9 cellular contexts compared by ENCODE assay signal in genomic region chr19:6677924-6678689, GRCh38. TPM values are rescaled to one million over a fixed set of nuclear protein-coding genes. Genes with fewer than 3 reads are reported as not detected.
DNase-seq lines count a peak whose midpoint lies in the region; ATAC-seq and TF ChIP-seq lines count a peak whose summit lies in the region.
"Had no signal": no experiment of that assay in that cellular context is flagged by ENCODE, and none has a peak within 500 bp of the region (broad histone marks: within the 10 kb centered on the region; RNA-seq: fewer than 3 reads in every experiment).

No MANE protein-coding gene starts in this region.

- DNase-seq in NCI-H2227 (lab: John Stamatoyannopoulos, UW; ENCODE audit: unreplicated experiment) (peak; percentile 14), NCI-H2227 treated with DMSO at 0.1 percent for 48 hours (lab: John Stamatoyannopoulos, UW) (no peak), HFFc6 (no peak), esophagus squamous epithelium (lab: John Stamatoyannopoulos, UW) (no peak)

- H3K4me3 ChIP-seq in iPS-18c (ENCODE audit: insufficient read depth, low read depth, low read length) (peak overlapping the region; percentile 49), esophagus squamous epithelium (no peak overlapping the region)

- peak overlapping the region; percentile 33 for H3K4me3 Mint-ChIP-seq in activated T-helper 17 cell treated with anti-CD3 and anti-CD28 coated beads, Interleukin-2, amount 50 U/mL, for 72 hours
- peak overlapping the region; percentile 37 for H3K4me3 Mint-ChIP-seq in stimulated activated memory B cell treated with anti-CD40 and anti-IgM and Interleukin-4, amounts not matched to agents 10 μg/mL and 1 μg/mL and 100 μg/mL, for 72 hours
- H3K4me3 Mint-ChIP-seq in HFFc6, result no peak overlapping the region

- no peaks in the 10 kb centered on the region for H3K36me3 ChIP-seq in esophagus squamous epithelium

- no peak overlapping the region for H3K27ac ChIP-seq in esophagus squamous epithelium
- H3K27ac ChIP-seq: 22Rv1 had no signal

- TF ChIP-seq CTCF in HFFc6 (IDR thresholded peaks at IDR 0.05), result no peak
- TF ChIP-seq CTCF in esophagus squamous epithelium (IDR thresholded peaks at IDR 0.05), result no peak

- H3K36me3 Mint-ChIP-seq in activated T-helper 17 cell treated with anti-CD3 and anti-CD28 coated beads, Interleukin-2, amount 50 U/mL, for 72 hours (ENCODE audit: low read depth), result peaks cover 7% of the 10 kb centered on the region
- no peaks in the 10 kb centered on the region for H3K36me3 Mint-ChIP-seq in stimulated activated memory B cell treated with anti-CD40 and anti-IgM and Interleukin-4, amounts not matched to agents 10 μg/mL and 1 μg/mL and 100 μg/mL, for 72 hours
- no peaks in the 10 kb centered on the region; the same call in 1 of the 2 replicates for H3K36me3 Mint-ChIP-seq in HFFc6 (ENCODE audit: low read depth)

- 52 to 70% methylated on average over 8 to 11 of the region's 29 CpGs for WGBS in esophagus squamous epithelium, 2 donors

- no peak for ATAC-seq in activated T-helper 17 cell treated with anti-CD3 and anti-CD28 coated beads, Interleukin-2, amount 50 U/mL, for 72 hours (replicated peaks)
- ATAC-seq in stimulated activated memory B cell treated with anti-CD40 and anti-IgM and Interleukin-4, amounts not matched to agents 10 μg/mL and 1 μg/mL and 100 μg/mL, for 72 hours, result no peak
- no peak for ATAC-seq in GM21515 (IDR thresholded peaks at IDR 0.05; ENCODE audit: unreplicated experiment)

- H3K4me1 ChIP-seq in esophagus squamous epithelium, result peaks cover 0 to 9% (median 0%) of the 10 kb centered on the region in 3 donors

- H3K27me3 ChIP-seq in esophagus squamous epithelium, result peaks cover 0 to 5% (median 0%) of the 10 kb centered on the region in 4 donors

- peak overlapping the region; percentile 85 for H3K27ac Mint-ChIP-seq in activated T-helper 17 cell treated with anti-CD3 and anti-CD28 coated beads, Interleukin-2, amount 50 U/mL, for 72 hours
- no peak overlapping the region for H3K27ac Mint-ChIP-seq in stimulated activated memory B cell treated with anti-CD40 and anti-IgM and Interleukin-4, amounts not matched to agents 10 μg/mL and 1 μg/mL and 100 μg/mL, for 72 hours
- H3K27ac Mint-ChIP-seq in HFFc6, result no peak overlapping the region

- H3K9me3 ChIP-seq in iPS-18c (ENCODE audit: control insufficient read depth, insufficient read depth, low read length), result no peaks in the 10 kb centered on the region
- H3K9me3 ChIP-seq in esophagus squamous epithelium, result no peaks in the 10 kb centered on the region

- H3K27me3 Mint-ChIP-seq in activated T-helper 17 cell treated with anti-CD3 and anti-CD28 coated beads, Interleukin-2, amount 50 U/mL, for 72 hours, result no peaks in the 10 kb centered on the region
- peaks cover 38% of the 10 kb centered on the region for H3K27me3 Mint-ChIP-seq in stimulated activated memory B cell treated with anti-CD40 and anti-IgM and Interleukin-4, amounts not matched to agents 10 μg/mL and 1 μg/mL and 100 μg/mL, for 72 hours
- peaks cover 10% of the 10 kb centered on the region for H3K27me3 Mint-ChIP-seq in HFFc6 (ENCODE audit: insufficient read depth)

- intact Hi-C loops in esophagus squamous epithelium (cut with DNase I), result no loop called here

- TF ChIP-seq POLR2A in esophagus squamous epithelium (IDR thresholded peaks at IDR 0.05), result no peak

- peaks cover 49% of the 10 kb centered on the region for H3K4me1 Mint-ChIP-seq in activated T-helper 17 cell treated with anti-CD3 and anti-CD28 coated beads, Interleukin-2, amount 50 U/mL, for 72 hours
- peaks cover 27% of the 10 kb centered on the region for H3K4me1 Mint-ChIP-seq in stimulated activated memory B cell treated with anti-CD40 and anti-IgM and Interleukin-4, amounts not matched to agents 10 μg/mL and 1 μg/mL and 100 μg/mL, for 72 hours
- H3K4me1 Mint-ChIP-seq in HFFc6 (ENCODE audit: low read depth), result peaks cover 14% of the 10 kb centered on the region

- H3K9me3 Mint-ChIP-seq in activated T-helper 17 cell treated with anti-CD3 and anti-CD28 coated beads, Interleukin-2, amount 50 U/mL, for 72 hours, result peaks cover 5% of the 10 kb centered on the region
- peaks cover 3% of the 10 kb centered on the region for H3K9me3 Mint-ChIP-seq in stimulated activated memory B cell treated with anti-CD40 and anti-IgM and Interleukin-4, amounts not matched to agents 10 μg/mL and 1 μg/mL and 100 μg/mL, for 72 hours
- peaks cover 9% of the 10 kb centered on the region; the same call in 1 of the 2 replicates for H3K9me3 Mint-ChIP-seq in HFFc6

RNA-seq across cellular contexts. Expression of gene TNFSF14, which starts 8.1 kb away (rescaled TPM):
- total RNA-seq in activated T-helper 17 cell treated with anti-CD3 and anti-CD28 coated beads, Interleukin-2, amount 50 U/mL, for 72 hours, result 10 to 100 TPM; 13.5 to 48.5 TPM
- total RNA-seq in HFFc6 (2021; fragmentation: NEBNext Ultra II Directional; extraction: Animal tissue kit (Norgen Biotek cat#: 25700)), result not detected
- 1 to 10 TPM in 2 of 4 donors, under 1 TPM in 2; 0.09 to 1.3 (median 0.86) TPM for total RNA-seq in esophagus squamous epithelium

RNA-seq across cellular contexts. Expression of gene C3, which starts 42.3 kb away (rescaled TPM):
- 1 to 10 TPM in 1 of 2 donors, under 1 TPM in 1; 0.99 to 4.3 TPM for total RNA-seq in activated T-helper 17 cell treated with anti-CD3 and anti-CD28 coated beads, Interleukin-2, amount 50 U/mL, for 72 hours
- 1 to 10 TPM in 4 of 6 experiments, under 1 TPM in 2; 0.82 to 1.5 (median 1.2) TPM for total RNA-seq in HFFc6 (2021; fragmentation: NEBNext Ultra II Directional; extraction: Animal tissue kit (Norgen Biotek cat#: 25700))
- total RNA-seq in esophagus squamous epithelium, result 100 to 1,000 TPM in 2 of 4 donors, 10 to 100 TPM in 2; 12.0 to 501 (median 189) TPM

RNA-seq across cellular contexts. Expression of gene GPR108, which starts 59.3 kb away (rescaled TPM):
- total RNA-seq in activated T-helper 17 cell treated with anti-CD3 and anti-CD28 coated beads, Interleukin-2, amount 50 U/mL, for 72 hours, result 10 to 100 TPM; 49.8 to 64.7 TPM
- total RNA-seq in HFFc6 (2021; fragmentation: NEBNext Ultra II Directional; extraction: Animal tissue kit (Norgen Biotek cat#: 25700)), result 10 to 100 TPM; 52.2 to 60.5 (median 56.4) TPM
- 10 to 100 TPM; 45.7 to 72.8 (median 52.0) TPM for total RNA-seq in esophagus squamous epithelium

Comparison
In these comparisons a context has a peak if more than half of its experiments do, and no peak if none do; other contexts are left out.
1. RNA of gene TNFSF14, which starts 8.1 kb away (total RNA-seq): 13.5 to 48.5 TPM in activated T-helper 17 cell treated with anti-CD3 and anti-CD28 coated beads, Interleukin-2, amount 50 U/mL, for 72 hours; 0.09 to 1.3 TPM in esophagus squamous epithelium and not detected in HFFc6; every median in the first group is over 4 times any median in the second.